8 cellular contexts compared by ENCODE assay signal in genomic region chr7:120857558-120858298, GRCh38. TPM values are rescaled to one million over a fixed set of nuclear protein-coding genes. Genes with fewer than 3 reads are reported as not detected.
DNase-seq lines count a peak whose midpoint lies in the region; ATAC-seq, FAIRE-seq and TF ChIP-seq lines count a peak whose summit lies in the region.

Gene TSPAN12, minus strand, starts transcription at chr7:120858144. Its CDS starts 1,381 bp downstream, at chr7:120856763.

- H3K27ac Mint-ChIP-seq in GM23338: peak within 1 kb of the TSS; percentile 91
- H3K27ac Mint-ChIP-seq in activated naive CD8-positive, alpha-beta T cell: no peak within 1 kb of the TSS

- no peaks in the 10 kb centered on the region; the same call in 1 of the 2 replicates for H3F3A ChIP-seq in GM23338 (replicated peaks; ENCODE audit: low read depth)

- no peaks in the 10 kb centered on the region; the same call in 2 of the 3 replicates for H3K9me3 Mint-ChIP-seq in GM23338
- no peaks in the 10 kb centered on the region for H3K9me3 Mint-ChIP-seq in activated naive CD8-positive, alpha-beta T cell (ENCODE audit: low read depth)

- H4K20me1 ChIP-seq in GM23338 (replicated peaks; ENCODE audit: insufficient read depth): no peaks in the 10 kb centered on the region

- H3K79me2 ChIP-seq in GM23338 (replicated peaks; ENCODE audit: insufficient read depth): no peaks in the 10 kb centered on the region

- peaks cover 20% of the 10 kb centered on the region for H3K4me1 Mint-ChIP-seq in GM23338
- H3K4me1 Mint-ChIP-seq in activated naive CD8-positive, alpha-beta T cell (ENCODE audit: low read depth): peaks cover 9% of the 10 kb centered on the region

- H3K27me3 Mint-ChIP-seq in GM23338 (ENCODE audit: insufficient read depth, low read depth, poor library complexity): peaks cover 3% of the 10 kb centered on the region
- peaks cover 48% of the 10 kb centered on the region for H3K27me3 Mint-ChIP-seq in activated naive CD8-positive, alpha-beta T cell

- no peaks in the 10 kb centered on the region for H3K27me3 ChIP-seq in GM06990 (replicated peaks; ENCODE audit: control insufficient read depth, insufficient read depth, low read length)
- peaks cover 16% of the 10 kb centered on the region; the same call in 1 of the 2 replicates for H3K27me3 ChIP-seq in GM23338 (ENCODE audit: insufficient read depth)
- peaks cover 23% of the 10 kb centered on the region for H3K27me3 ChIP-seq in RWPE2 (ENCODE audit: insufficient read depth, poor library complexity, severe bottlenecking)
- peaks cover 93% of the 10 kb centered on the region for H3K27me3 ChIP-seq in neutrophil

- H3K9me2 ChIP-seq in GM23338 (ENCODE audit: insufficient read depth): no peaks in the 10 kb centered on the region

- no peaks in the 10 kb centered on the region for H3K36me3 Mint-ChIP-seq in GM23338 (ENCODE audit: low read depth)
- no peaks in the 10 kb centered on the region for H3K36me3 Mint-ChIP-seq in activated naive CD8-positive, alpha-beta T cell

- peak within 1 kb of the TSS; percentile 88 for H3K4me3 Mint-ChIP-seq in GM23338
- H3K4me3 Mint-ChIP-seq in activated naive CD8-positive, alpha-beta T cell: peak within 1 kb of the TSS; percentile 89

- in situ Hi-C loops in KBM-7 (cut with MboI; ENCODE audit: low pct_unique_long_range_greater_than_20kb, low sequenced_read_pairs): no loop called here

- FAIRE-seq in urothelium cell line (lab: Jason Lieb, UNC): no peak

- H3K36me3 ChIP-seq in GM06990 (ENCODE audit: control insufficient read depth, insufficient read depth, low read length) (no peaks in the 10 kb centered on the region), GM23338 (ENCODE audit: insufficient read depth) (no peaks in the 10 kb centered on the region), RWPE2 (ENCODE audit: low read depth) (no peaks in the 10 kb centered on the region), neutrophil (no peaks in the 10 kb centered on the region)

- peak; percentile 46 for TF ChIP-seq CTCF in GM06990 (IDR thresholded peaks at IDR 0.05; ENCODE audit: insufficient read depth, low read length, poor library complexity, severe bottlenecking)
- peak; percentile 41 to 61 for TF ChIP-seq CTCF in GM23338 (conservative IDR thresholded peaks at IDR 0.05; ENCODE audit: low read depth in 2 of 2)
- peak; percentile 68 for TF ChIP-seq CTCF in RWPE2 (IDR thresholded peaks at IDR 0.05; ENCODE audit: poor library complexity, severe bottlenecking)
- no peak for TF ChIP-seq CTCF in neutrophil (IDR thresholded peaks at IDR 0.05)

- H3K4me3 ChIP-seq in GM06990 (replicated peaks; ENCODE audit: low read depth, low read length) (peak within 1 kb of the TSS; percentile 85), GM23338 (peak within 1 kb of the TSS; percentile 63), RWPE2 (ENCODE audit: severe bottlenecking) (peak within 1 kb of the TSS; percentile 68), neutrophil (ENCODE audit: low read depth in 1 of 2, low read length in 1 of 2) (peak within 1 kb of the TSS; percentile 38 to 63)

- DNase-seq in GM06990 (ENCODE audit: extremely low read depth, insufficient read length) (peak; percentile 87), GM23338 (ENCODE audit: low spot score) (peak; percentile 89), KBM-7 (peak; percentile 68), RWPE2 (ENCODE audit: low spot score) (peak; percentile 61), glomerular visceral epithelial cell (ENCODE audit: extremely low spot score) (peak; percentile 85), urothelium cell line (ENCODE audit: low spot score) (peak; percentile 81)

- H2AFZ ChIP-seq in GM23338: peak within 1 kb of the TSS; percentile 98

- H3K9me3 ChIP-seq in RWPE2 (ENCODE audit: severe bottlenecking): no peaks in the 10 kb centered on the region
- H3K9me3 ChIP-seq in neutrophil: no peaks in the 10 kb centered on the region

- ATAC-seq in GM23338 (peak; percentile 91), RWPE2 (ENCODE audit: low read depth) (peak; percentile 85)

- H3K4me2 ChIP-seq in GM23338: peak within 1 kb of the TSS; percentile 95

- H3K27ac ChIP-seq in GM23338 (ENCODE audit: low read depth): peak within 1 kb of the TSS; percentile 92
- no peak within 1 kb of the TSS for H3K27ac ChIP-seq in RWPE2 (ENCODE audit: poor library complexity, severe bottlenecking)
- H3K27ac ChIP-seq in neutrophil: no peak within 1 kb of the TSS

- H3K4me1 ChIP-seq in GM23338 (ENCODE audit: insufficient read depth) (peaks cover 9% of the 10 kb centered on the region; the same call in 1 of the 2 replicates), RWPE2 (ENCODE audit: insufficient read depth, poor library complexity, severe bottlenecking) (no peaks in the 10 kb centered on the region), neutrophil (ENCODE audit: control insufficient read depth in 1 of 2, insufficient read depth in 1 of 2, low read depth in 1 of 2, low read length in 1 of 2) (peaks cover 4 to 15% of the 10 kb centered on the region in 2 experiments)

TF ChIP-seq in GM23338, 12 proteins besides CTCF, POLR2A, EP300 and RAD21 (continues in another document):
- TF ChIP-seq ZNF114 (CRISPR knock-in tag; IDR thresholded peaks at IDR 0.05): no peak
- no peak for TF ChIP-seq ETS1 (IDR thresholded peaks at IDR 0.05)
- no peak for TF ChIP-seq JUNB (IDR thresholded peaks at IDR 0.05; ENCODE audit: unreplicated experiment)
- TF ChIP-seq EZH2 (IDR thresholded peaks at IDR 0.05; ENCODE audit: low read depth, unreplicated experiment): no peak
- TF ChIP-seq STAT1 (IDR thresholded peaks at IDR 0.05; ENCODE audit: unreplicated experiment): no peak
- TF ChIP-seq EZH2phosphoT487 (IDR thresholded peaks at IDR 0.05; ENCODE audit: unreplicated experiment): no peak
- TF ChIP-seq REST (IDR thresholded peaks at IDR 0.05; ENCODE audit: unreplicated experiment): no peak
- TF ChIP-seq POLR2AphosphoS5 (IDR thresholded peaks at IDR 0.05; ENCODE audit: low read depth): peak; percentile 68
- no peak for TF ChIP-seq ZNF331 (CRISPR knock-in tag; IDR thresholded peaks at IDR 0.05; ENCODE audit: low read depth)

RNA-seq across cellular contexts. Expression of gene TSPAN12, which starts in this region (rescaled TPM):
- total RNA-seq in GM23338 (2014; rRNA removed; shearing (Covaris generic)): 11.7 and 14.7 TPM in 2 replicates
- 9.7 TPM in 2 replicates for polyA plus RNA-seq in GM23338 (2016; fragmentation: Nextera tagmentation; extraction: Ambion mirVana)
